Comparison of ENCODE assay signal across 8 cellular contexts in the genomic region with DNA sequence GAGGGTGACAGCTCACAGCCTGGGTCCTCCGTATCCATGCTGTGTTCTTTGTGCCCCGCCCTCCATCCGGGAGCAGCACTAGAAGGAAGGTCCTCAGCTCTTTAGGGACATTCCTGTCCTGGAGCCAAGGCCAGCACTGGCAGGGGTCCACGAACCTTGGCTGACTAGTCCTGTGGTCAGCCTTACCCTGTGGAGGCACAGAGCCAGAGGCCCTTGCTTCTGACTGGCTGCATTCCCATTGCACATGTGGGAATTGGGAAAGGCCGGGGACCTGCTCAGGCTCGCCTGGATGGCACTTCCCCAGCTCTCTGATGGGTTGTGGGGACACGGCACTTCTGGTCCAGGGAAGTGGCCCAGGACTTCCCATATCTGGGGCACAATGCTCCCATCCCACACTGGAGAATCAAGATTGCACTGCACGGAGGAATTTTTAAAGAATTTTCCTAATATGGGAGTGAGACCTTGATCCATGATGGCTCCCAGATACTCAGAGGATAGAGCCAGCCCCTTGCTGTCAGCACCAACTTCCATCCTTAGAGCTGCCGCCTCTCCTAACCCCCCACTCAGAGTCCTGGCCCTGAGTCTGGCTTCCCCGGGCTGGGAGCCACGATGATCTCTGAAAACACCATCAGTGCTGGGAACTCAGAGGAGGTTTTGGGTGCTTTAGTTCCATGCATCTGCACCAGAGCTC. TPM values are rescaled to one million over a fixed set of nuclear protein-coding genes. Genes with fewer than 3 reads are reported as not detected.
DNase-seq lines count a peak whose midpoint lies in the region; ATAC-seq and TF ChIP-seq lines count a peak whose summit lies in the region.

No MANE protein-coding gene starts in this region.

- H3K9me3 ChIP-seq in left ventricle myocardium inferior (replicated peaks), result no peaks in the 10 kb centered on the region

- H3K27me3 ChIP-seq in left ventricle myocardium inferior (ENCODE audit: low read depth), result no peaks in the 10 kb centered on the region

- peak overlapping the region; percentile 75 for H3K27ac ChIP-seq in left ventricle myocardium inferior (replicated peaks)

- H3K4me3 Mint-ChIP-seq in activated CD8-positive, alpha-beta memory T cell treated with anti-CD3 and anti-CD28 coated beads, Interleukin-2, amount 10 ng/mL, durations not matched to agents 7 days and 5 days, result no peak overlapping the region

- no peaks in the 10 kb centered on the region for H3K36me3 Mint-ChIP-seq in activated CD8-positive, alpha-beta memory T cell treated with anti-CD3 and anti-CD28 coated beads, Interleukin-2, amount 10 ng/mL, durations not matched to agents 7 days and 5 days

- H3K27ac Mint-ChIP-seq in activated CD8-positive, alpha-beta memory T cell treated with anti-CD3 and anti-CD28 coated beads, Interleukin-2, amount 10 ng/mL, durations not matched to agents 7 days and 5 days, result no peak overlapping the region

- peaks cover 25% of the 10 kb centered on the region for H3K4me1 Mint-ChIP-seq in activated CD8-positive, alpha-beta memory T cell treated with anti-CD3 and anti-CD28 coated beads, Interleukin-2, amount 10 ng/mL, durations not matched to agents 7 days and 5 days

- no peaks in the 10 kb centered on the region for H3K36me3 ChIP-seq in left ventricle myocardium inferior

- H3K4me1 ChIP-seq in left ventricle myocardium inferior, result peaks cover 50% of the 10 kb centered on the region

- H3K4me3 ChIP-seq in left ventricle myocardium inferior, result peak overlapping the region; percentile 17

- no peak for TF ChIP-seq CTCF in left ventricle myocardium inferior (IDR thresholded peaks at IDR 0.05; ENCODE audit: borderline replicate concordance)

- CTCF ChIA-PET in activated CD8-positive, alpha-beta memory T cell treated with anti-CD3 and anti-CD28 coated beads, Interleukin-2, amount 10 ng/mL, durations not matched to agents 7 days and 5 days (lab: Charles Lee), result interaction anchor here (0.9 to 4.5 kb wide), 14 partner anchors 10 to 407 kb away, joined by 3 to 43 read pairs (median 6); a partner anchor contains a TSS

- peaks cover 12% of the 10 kb centered on the region for H3K27me3 Mint-ChIP-seq in activated CD8-positive, alpha-beta memory T cell treated with anti-CD3 and anti-CD28 coated beads, Interleukin-2, amount 10 ng/mL, durations not matched to agents 7 days and 5 days

- H3K9me3 Mint-ChIP-seq in activated CD8-positive, alpha-beta memory T cell treated with anti-CD3 and anti-CD28 coated beads, Interleukin-2, amount 10 ng/mL, durations not matched to agents 7 days and 5 days (ENCODE audit: low read depth), result no peaks in the 10 kb centered on the region

- no peak for ATAC-seq in activated CD8-positive, alpha-beta memory T cell treated with anti-CD3 and anti-CD28 coated beads, Interleukin-2, amount 10 ng/mL, durations not matched to agents 7 days and 5 days
- ATAC-seq in sciatic nerve (peak; percentile 70), GM19035 (IDR thresholded peaks at IDR 0.05; ENCODE audit: unreplicated experiment) (no peak), GM18858 (IDR thresholded peaks at IDR 0.05; ENCODE audit: unreplicated experiment) (no peak)

- intact Hi-C loops in left ventricle myocardium inferior (cut with micrococcal nuclease) (no loop called here), sciatic nerve (cut with DNase I) (no loop called here)

- DNase-seq in ELR (ENCODE audit: low read depth) (peak; percentile 80), left ventricle myocardium inferior (peak; percentile 97), sciatic nerve (ENCODE audit: low spot score) (peak; percentile 83), activated T-cell treated with anti-CD3 and anti-CD28 coated beads for 4 hours (no peak)
- peak; percentile 30 for DNase-seq in activated CD8-positive, alpha-beta memory T cell treated with anti-CD3 and anti-CD28 coated beads, Interleukin-2, amount 10 ng/mL, durations not matched to agents 7 days and 5 days
- DNase-seq in NK-92 treated with Interleukin-12 subunit alpha and Interleukin-12 subunit beta, amount 100 ng/mL, for 24 hours (lab: John Stamatoyannopoulos, UW), result no peak

RNA-seq across cellular contexts. Expression of a gene that starts 24.7 kb away (rescaled TPM):
- total RNA-seq in activated CD8-positive, alpha-beta memory T cell treated with anti-CD3 and anti-CD28 coated beads, Interleukin-2, amount 10 ng/mL, durations not matched to agents 7 days and 5 days, result 10 to 100 TPM in 1 of 2 experiments, 1 to 10 TPM in 1; 9.1 to 36.4 TPM
- total RNA-seq in left ventricle myocardium inferior (193 TPM), sciatic nerve (236 TPM)

Comparison
In these comparisons a context has a peak if more than half of its experiments do, and no peak if none do; other contexts are left out.
1. DNase-seq: peak in ELR (single experiment), activated CD8-positive, alpha-beta memory T cell treated with anti-CD3 and anti-CD28 coated beads, Interleukin-2, amount 10 ng/mL, durations not matched to agents 7 days and 5 days (single experiment), left ventricle myocardium inferior (single experiment) and sciatic nerve (single experiment); none in activated T-cell treated with anti-CD3 and anti-CD28 coated beads for 4 hours (single experiment) and NK-92 treated with Interleukin-12 subunit alpha and Interleukin-12 subunit beta, amount 100 ng/mL, for 24 hours (single experiment).